In the genomic region with DNA sequence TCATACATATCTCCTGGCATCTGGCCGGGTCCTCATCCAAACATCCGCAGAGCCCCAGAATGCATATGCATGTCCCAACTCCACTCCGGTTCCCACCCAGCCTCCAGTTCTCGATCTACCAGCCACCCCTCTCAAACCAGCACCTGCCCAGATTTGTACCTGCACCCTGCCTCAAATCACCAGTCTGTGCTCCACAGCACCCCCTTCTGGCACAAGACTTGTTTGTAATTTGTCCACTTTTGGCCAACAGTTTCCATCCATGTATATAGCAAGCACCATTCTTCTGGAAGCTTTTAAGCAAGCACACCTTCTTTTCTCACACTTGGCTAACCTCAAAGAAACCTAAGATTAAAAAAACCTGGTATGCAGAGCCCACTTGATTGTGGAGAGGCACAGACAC, we compare ENCODE assay signal across 8 cellular contexts.
DNase-seq lines count a peak whose midpoint lies in the region; ATAC-seq and TF ChIP-seq lines count a peak whose summit lies in the region.

No MANE protein-coding gene starts in this region.

- no peak for ATAC-seq in activated CD8-positive, alpha-beta T cell treated with anti-CD3 and anti-CD28 coated beads, Interleukin-2, amount 10 ng/mL, durations not matched to agents 7 days and 5 days
- ATAC-seq in HG03196 (IDR thresholded peaks at IDR 0.05; ENCODE audit: unreplicated experiment), result no peak
- no peak for ATAC-seq in HG02981 (IDR thresholded peaks at IDR 0.05; ENCODE audit: unreplicated experiment)
- ATAC-seq in GM21360 (IDR thresholded peaks at IDR 0.05; ENCODE audit: unreplicated experiment), result no peak

- intact Hi-C loops in A673 (cut with micrococcal nuclease; ENCODE audit: unreplicated experiment), result no loop called here

- no peaks in the 10 kb centered on the region for H3K4me1 ChIP-seq in A673 (ENCODE audit: insufficient read depth, low read length, poor library complexity, severe bottlenecking)

- no peaks in the 10 kb centered on the region for H3K9me3 ChIP-seq in A673 (ENCODE audit: low read depth, low read length, poor library complexity, severe bottlenecking)

- no peak overlapping the region for H3K27ac ChIP-seq in A673 (ENCODE audit: low read depth, low read length, poor library complexity, severe bottlenecking)

- H3K36me3 ChIP-seq in A673 (ENCODE audit: insufficient read depth, low read length, poor library complexity, severe bottlenecking), result no peaks in the 10 kb centered on the region

- CTCF ChIA-PET in A673 (lab: Charles Lee), result no interaction called here
- CTCF ChIA-PET in activated CD8-positive, alpha-beta T cell treated with anti-CD3 and anti-CD28 coated beads, Interleukin-2, amount 10 ng/mL, durations not matched to agents 7 days and 5 days (lab: Charles Lee), result interaction anchor here (0.9 kb wide), 1 partner anchor 11 kb away, joined by 4 read pairs; no protein-coding TSS in a partner anchor

- H3K27me3 Mint-ChIP-seq in HFFc6 (ENCODE audit: insufficient read depth), result peaks cover 4% of the 10 kb centered on the region
- no peaks in the 10 kb centered on the region for H3K27me3 Mint-ChIP-seq in activated CD8-positive, alpha-beta T cell treated with anti-CD3 and anti-CD28 coated beads, Interleukin-2, amount 10 ng/mL, durations not matched to agents 7 days and 5 days (ENCODE audit: low read depth)

- DNase-seq in A673 (ENCODE audit: low spot score) (peak; percentile 7), HFFc6 (no peak), iPS-NIHi7 (ENCODE audit: extremely low spot score) (peak; percentile 37), AG08395 (ENCODE audit: low spot score) (no peak)
- DNase-seq in activated CD8-positive, alpha-beta T cell treated with anti-CD3 and anti-CD28 coated beads, Interleukin-2, amount 10 ng/mL, durations not matched to agents 7 days and 5 days, result peak; percentile 39

- TF ChIP-seq CTCF in A673 (conservative IDR thresholded peaks at IDR 0.05; ENCODE audit: low read depth, low read length) (peak; percentile 53), HFFc6 (IDR thresholded peaks at IDR 0.05) (peak; percentile 34; the same call in 1 of the 2 replicates)

- no peak overlapping the region for H3K4me3 Mint-ChIP-seq in HFFc6
- H3K4me3 Mint-ChIP-seq in activated CD8-positive, alpha-beta T cell treated with anti-CD3 and anti-CD28 coated beads, Interleukin-2, amount 10 ng/mL, durations not matched to agents 7 days and 5 days, result no peak overlapping the region

- H3K4me1 Mint-ChIP-seq in HFFc6 (ENCODE audit: low read depth), result no peaks in the 10 kb centered on the region
- peaks cover 20% of the 10 kb centered on the region for H3K4me1 Mint-ChIP-seq in activated CD8-positive, alpha-beta T cell treated with anti-CD3 and anti-CD28 coated beads, Interleukin-2, amount 10 ng/mL, durations not matched to agents 7 days and 5 days (ENCODE audit: low read depth)

- BruUV-seq in A673 (replicated peaks; lab: Mats Ljungman, UMichigan), result no TSS peak

- peaks cover 9% of the 10 kb centered on the region for H3K9me3 Mint-ChIP-seq in HFFc6
- H3K9me3 Mint-ChIP-seq in activated CD8-positive, alpha-beta T cell treated with anti-CD3 and anti-CD28 coated beads, Interleukin-2, amount 10 ng/mL, durations not matched to agents 7 days and 5 days (ENCODE audit: insufficient read depth), result no peaks in the 10 kb centered on the region

- POLR2A ChIA-PET in A673 (lab: Charles Lee; ENCODE audit: low non-redundant PET), result no interaction called here
- POLR2A ChIA-PET in activated CD8-positive, alpha-beta T cell treated with anti-CD3 and anti-CD28 coated beads, Interleukin-2, amount 10 ng/mL, durations not matched to agents 7 days and 5 days (lab: Charles Lee), result no interaction called here

- no peak overlapping the region for H3K4me3 ChIP-seq in A673 (ENCODE audit: low read depth, low read length, poor library complexity, severe bottlenecking)

- H3K27ac Mint-ChIP-seq in HFFc6, result no peak overlapping the region
- no peak overlapping the region for H3K27ac Mint-ChIP-seq in activated CD8-positive, alpha-beta T cell treated with anti-CD3 and anti-CD28 coated beads, Interleukin-2, amount 10 ng/mL, durations not matched to agents 7 days and 5 days

- H3K27me3 ChIP-seq in A673 (replicated peaks; ENCODE audit: insufficient read depth, low read depth, low read length, poor library complexity), result no peaks in the 10 kb centered on the region

- H3K36me3 Mint-ChIP-seq in HFFc6 (ENCODE audit: low read depth), result peaks cover 5% of the 10 kb centered on the region; the same call in 1 of the 2 replicates
- H3K36me3 Mint-ChIP-seq in activated CD8-positive, alpha-beta T cell treated with anti-CD3 and anti-CD28 coated beads, Interleukin-2, amount 10 ng/mL, durations not matched to agents 7 days and 5 days (ENCODE audit: low read depth), result no peaks in the 10 kb centered on the region

Comparison
In these comparisons a context has a peak if more than half of its experiments do, and no peak if none do; other contexts are left out.
1. DNase-seq: peak in A673 (single experiment), activated CD8-positive, alpha-beta T cell treated with anti-CD3 and anti-CD28 coated beads, Interleukin-2, amount 10 ng/mL, durations not matched to agents 7 days and 5 days (single experiment) and iPS-NIHi7 (single experiment); none in HFFc6 (single experiment) and AG08395 (single experiment).